10 cellular contexts compared by ENCODE assay signal in the genomic region with DNA sequence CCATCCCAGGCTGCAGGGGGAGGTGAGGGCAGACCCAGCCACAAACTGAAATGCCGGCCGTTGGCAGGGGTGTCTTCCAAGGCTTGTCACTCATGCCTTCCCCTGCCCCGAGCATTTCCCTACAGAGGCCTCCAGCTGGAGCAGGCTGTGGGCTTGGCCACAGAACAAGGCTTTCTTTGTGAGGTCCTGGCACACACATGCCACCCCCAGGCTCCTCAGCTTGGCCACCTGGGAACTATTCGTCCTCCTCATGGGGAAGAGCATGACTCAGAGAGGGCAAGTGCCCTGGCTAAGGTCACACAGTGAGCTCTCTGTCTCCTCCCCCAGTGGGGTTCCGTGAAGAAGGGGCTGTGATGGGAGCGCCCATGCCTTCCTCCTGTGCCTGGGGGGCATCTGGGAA. TPM values are rescaled to one million over a fixed set of nuclear protein-coding genes. Genes with fewer than 3 reads are reported as not detected.
DNase-seq lines count a peak whose midpoint lies in the region; ATAC-seq and TF ChIP-seq lines count a peak whose summit lies in the region.
"Had no signal": no experiment of that assay in that cellular context is flagged by ENCODE, and none has a peak within 500 bp of the region (broad histone marks: within the 10 kb centered on the region; RNA-seq: fewer than 3 reads in every experiment).

No MANE protein-coding gene starts in this region.

- DNase-seq in EH (ENCODE audit: low read depth) (peak; percentile 50), RWPE1 (ENCODE audit: low spot score) (peak; percentile 47), fibroblast of gingiva (ENCODE audit: low read depth) (peak; percentile 52), pons (ENCODE audit: low spot score) (peak; percentile 95), GM13977 (ENCODE audit: low spot score) (no peak), mesothelial cell of epicardium (ENCODE audit: low spot score in 2 of 2, unreplicated experiment in 2 of 2) (no peak)
- no peak for DNase-seq in stimulated activated naive CD8-positive, alpha-beta T cell treated with anti-CD3 and anti-CD28 coated beads, Interleukin-15, Interleukin-2, amounts not matched to agents 100 U/mL and 50 U/mL, for 24 hours
- DNase-seq: effector CD4-positive, alpha-beta T cell; stimulated activated CD4-positive, alpha-beta T cell treated with anti-CD3 and anti-CD28 coated beads, Interleukin-4, amount 100 ng/mL, for 4 hours had no signal

- POLR2A ChIA-PET in RWPE1 (lab: Yijun Ruan, JAX; ENCODE audit: low non-redundant PET), result interaction anchor here (0.6 kb wide), 1 partner anchor 313 kb away, joined by 3 read pairs; no protein-coding TSS in a partner anchor

- no peaks in the 10 kb centered on the region for H3K9me3 Mint-ChIP-seq in mesothelial cell of epicardium

- no peaks in the 10 kb centered on the region for H3K36me3 Mint-ChIP-seq in mesothelial cell of epicardium

- CTCF ChIA-PET in RWPE1 (lab: Yijun Ruan, JAX), result no interaction called here

- TF ChIP-seq CTCF in RWPE1 (conservative IDR thresholded peaks at IDR 0.05; ENCODE audit: low read depth) (no peak), GM13977 (IDR thresholded peaks at IDR 0.05; ENCODE audit: extremely low read depth, insufficient read depth, missing control alignments) (no peak), mesothelial cell of epicardium (IDR thresholded peaks at IDR 0.05; ENCODE audit: unreplicated experiment) (no peak)

- no peak overlapping the region for H3K27ac Mint-ChIP-seq in mesothelial cell of epicardium

- in situ Hi-C loops in GM13977 (cut with MboI; ENCODE audit: low pct_unique_long_range_greater_than_20kb, low sequenced_read_pairs, unreplicated experiment), result no loop called here

- H3K27ac ChIP-seq in RWPE1, result peak overlapping the region; percentile 99

- H3K4me3 Mint-ChIP-seq in mesothelial cell of epicardium, result no peak overlapping the region

- peaks cover 4% of the 10 kb centered on the region for H3K4me1 Mint-ChIP-seq in mesothelial cell of epicardium

- H3K27me3 Mint-ChIP-seq in mesothelial cell of epicardium (ENCODE audit: low read depth), result no peaks in the 10 kb centered on the region

- no peak for ATAC-seq in stimulated activated naive CD8-positive, alpha-beta T cell treated with anti-CD3 and anti-CD28 coated beads, Interleukin-15, Interleukin-2, amounts not matched to agents 100 U/mL and 50 U/mL, for 24 hours
- no peak for ATAC-seq in GM18511 (IDR thresholded peaks at IDR 0.05; ENCODE audit: unreplicated experiment)

RNA-seq across cellular contexts. Expression of a gene that starts 21.7 kb away (rescaled TPM):
- total RNA-seq in mesothelial cell of epicardium, result 14.9 to 16.7 TPM (median 16.1 TPM) in 3 replicates

RNA-seq across cellular contexts. Expression of a gene that starts 30.5 kb away (rescaled TPM):
- 13.8 to 15.0 TPM (median 14.9 TPM) in 3 replicates for total RNA-seq in mesothelial cell of epicardium

RNA-seq across cellular contexts. Expression of a gene that starts 35.9 kb away (rescaled TPM):
- total RNA-seq in mesothelial cell of epicardium, result 120 to 133 TPM (median 122 TPM) in 3 replicates

RNA-seq across cellular contexts. Expression of a gene that starts 48.7 kb away (rescaled TPM):
- total RNA-seq in mesothelial cell of epicardium, result 28.1 to 29.1 TPM (median 29.0 TPM) in 3 replicates

Comparison
In these comparisons a context has a peak if more than half of its experiments do, and no peak if none do; other contexts are left out.
1. DNase-seq: peak in EH (single experiment), RWPE1 (single experiment), fibroblast of gingiva (single experiment) and pons (single experiment); none in stimulated activated naive CD8-positive, alpha-beta T cell treated with anti-CD3 and anti-CD28 coated beads, Interleukin-15, Interleukin-2, amounts not matched to agents 100 U/mL and 50 U/mL, for 24 hours (single experiment), GM13977 (single experiment) and mesothelial cell of epicardium (0 of 2).